15 cellular contexts compared by ENCODE assay signal in the genomic region with DNA sequence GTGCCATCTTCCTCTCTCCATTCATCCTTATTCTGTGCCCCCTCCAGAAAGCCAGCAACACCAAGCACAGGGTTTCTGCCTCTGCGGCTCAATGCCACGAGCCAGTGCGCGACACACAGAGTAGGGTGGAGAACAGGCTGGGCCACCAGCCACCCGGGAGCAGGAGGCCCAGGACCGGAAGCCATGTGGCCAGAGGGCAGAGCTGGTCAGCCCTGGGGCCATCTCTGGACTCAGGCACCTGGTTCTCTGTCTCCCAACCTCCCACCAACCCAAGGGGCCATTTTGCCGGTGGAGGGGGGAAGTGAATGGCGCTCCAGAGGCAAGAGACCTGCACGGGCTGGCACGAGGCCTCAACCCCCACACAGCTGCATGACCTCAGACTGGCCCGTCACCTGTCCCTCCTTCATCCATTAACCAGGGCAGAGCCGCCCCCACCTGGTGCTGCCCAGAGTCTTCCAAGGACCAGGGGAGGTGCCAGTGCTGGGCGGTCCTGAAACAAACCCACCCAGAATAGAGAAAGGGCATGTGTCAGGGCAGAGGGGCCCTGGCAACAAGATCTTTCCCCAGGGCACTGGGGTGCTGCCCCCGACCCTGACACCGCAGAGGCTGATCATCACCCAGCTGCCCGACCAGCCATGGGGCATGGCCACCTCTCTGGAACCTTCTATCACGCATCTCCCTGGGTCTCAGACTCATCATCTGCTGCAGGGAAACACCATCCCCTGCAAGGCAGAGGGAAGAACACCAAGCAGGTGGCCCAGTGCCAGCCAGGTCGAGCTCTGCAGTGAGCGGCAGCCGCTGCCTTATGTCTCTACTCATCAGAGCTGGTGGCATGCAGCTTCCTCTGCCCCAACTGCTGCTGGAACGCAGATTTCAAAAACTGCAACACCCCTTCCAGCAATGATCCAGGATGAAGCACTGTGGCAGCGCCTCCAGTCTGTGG. TPM values are rescaled to one million over a fixed set of nuclear protein-coding genes. Genes with fewer than 3 reads are reported as not detected.
DNase-seq lines count a peak whose midpoint lies in the region; ATAC-seq, FAIRE-seq and TF ChIP-seq lines count a peak whose summit lies in the region.
"Had no signal": no experiment of that assay in that cellular context is flagged by ENCODE, and none has a peak within 500 bp of the region (broad histone marks: within the 10 kb centered on the region; RNA-seq: fewer than 3 reads in every experiment).

No MANE protein-coding gene starts in this region.

- H3K27ac ChIP-seq in liver (ENCODE audit: low read depth in 1 of 2, low read length in 2 of 2) (peak overlapping the region; percentile 79 to 82), vagina (peak overlapping the region; percentile 40)
- H3K27ac ChIP-seq: brain microvascular endothelial cell, testis had no signal

- H3K9me3 ChIP-seq in adipocyte (ENCODE audit: control insufficient read depth, low read length) (no peaks in the 10 kb centered on the region), liver (ENCODE audit: control insufficient read depth in 4 of 4, low read length in 3 of 4) (no peaks in the 10 kb centered on the region), vagina (no peaks in the 10 kb centered on the region)
- H3K9me3 ChIP-seq: testis had no signal

- no peak for TF ChIP-seq CTCF in liver (IDR thresholded peaks at IDR 0.05; ENCODE audit: low read depth, low read length, missing input control)
- TF ChIP-seq CTCF in vagina (IDR thresholded peaks at IDR 0.05): no peak
- TF ChIP-seq CTCF in foreskin fibroblast (IDR thresholded peaks at IDR 0.05; ENCODE audit: low read depth, low read length): no peak

- H3K27me3 ChIP-seq in adipocyte (replicated peaks; ENCODE audit: control insufficient read depth, insufficient read depth, low read length) (no peaks in the 10 kb centered on the region), liver (ENCODE audit: control insufficient read depth in 4 of 4, insufficient read depth in 4 of 4, low read length in 3 of 4) (no peaks in the 10 kb centered on the region), vagina (no peaks in the 10 kb centered on the region)
- H3K27me3 ChIP-seq: brain microvascular endothelial cell, testis had no signal

- peak overlapping the region; percentile 57 for H3K4me3 ChIP-seq in adipocyte (ENCODE audit: low read length)
- no peak overlapping the region for H3K4me3 ChIP-seq in liver (ENCODE audit: low read depth in 1 of 3, low read length in 3 of 3)
- peak overlapping the region in 1 of 2 donors; percentile 43 for H3K4me3 ChIP-seq in vagina
- no peak overlapping the region for H3K4me3 ChIP-seq in foreskin fibroblast (ENCODE audit: low read depth in 1 of 2, low read length in 2 of 2)
- H3K4me3 ChIP-seq: testis had no signal

- H3K4me1 ChIP-seq in adipocyte (ENCODE audit: control insufficient read depth, insufficient read depth, low read length) (peaks cover 18% of the 10 kb centered on the region), liver (ENCODE audit: control insufficient read depth in 4 of 4, insufficient read depth in 4 of 4, low read length in 3 of 4) (peaks cover 27 to 57% (median 49%) of the 10 kb centered on the region in 4 donors), vagina (peaks cover 21% of the 10 kb centered on the region)
- H3K4me1 ChIP-seq: testis had no signal

- TF ChIP-seq POLR2A in vagina (IDR thresholded peaks at IDR 0.05): no peak
- no peak for TF ChIP-seq POLR2A in GM12892 (IDR thresholded peaks at IDR 0.05; ENCODE audit: low read depth, low read length)

- no peak for FAIRE-seq in GM12892 (lab: Jason Lieb, UNC)

- intact Hi-C loops in Right ventricle myocardium inferior (cut with DNase I) (no loop called here), left cardiac atrium (cut with DNase I) (no loop called here), vagina (cut with DNase I) (no loop called here)

- H3K36me3 ChIP-seq in adipocyte (ENCODE audit: control insufficient read depth, insufficient read depth, low read length, severe bottlenecking): no peaks in the 10 kb centered on the region
- no peaks in the 10 kb centered on the region for H3K36me3 ChIP-seq in liver (ENCODE audit: control insufficient read depth in 4 of 4, insufficient read depth in 3 of 4, low read depth in 1 of 4, low read length in 3 of 4)
- no peaks in the 10 kb centered on the region for H3K36me3 ChIP-seq in vagina
- H3K36me3 ChIP-seq: brain microvascular endothelial cell had no signal

- WGBS in liver: 54% methylated on average over 22 of the region's 22 CpGs

- DNase-seq in Right ventricle myocardium inferior (ENCODE audit: missing footprints): peak; percentile 65
- DNase-seq in left cardiac atrium: no peak
- DNase-seq in adipocyte (ENCODE audit: low read depth): no peak
- no peak for DNase-seq in vagina (ENCODE audit: extremely low spot score in 2 of 2)
- no peak for DNase-seq in foreskin fibroblast
- no peak for DNase-seq in GM12892 (ENCODE audit: insufficient read length)
- DNase-seq: activated CD8-positive, alpha-beta memory T cell treated with anti-CD3 and anti-CD28 coated beads, Interleukin-2, amount 50 U/mL, for 48 hours; brain microvascular endothelial cell; GF-D8; NCI-H524 treated with DMSO at 0.1 percent for 48 hours; stimulated activated CD4-positive, alpha-beta T cell treated with anti-CD3 and anti-CD28 coated beads, Interleukin-4, amount 100 ng/mL, for 4 hours; T-helper 2 cell; testis had no signal

- peak in 1 of 2 donors; percentile 17 for TF ChIP-seq RAD21 in liver (IDR thresholded peaks at IDR 0.05)

- H3K9ac ChIP-seq in adipocyte (ENCODE audit: low read length): peak overlapping the region; percentile 37
- H3K9ac ChIP-seq in liver (ENCODE audit: low read depth in 1 of 2, low read length in 2 of 2): peak overlapping the region; percentile 50 to 81

- ATAC-seq in Right ventricle myocardium inferior (no peak), left cardiac atrium (no peak), GM19395 (IDR thresholded peaks at IDR 0.05; ENCODE audit: unreplicated experiment) (no peak)

TF ChIP-seq in liver, 16 proteins besides CTCF, POLR2A, EP300 and RAD21:
- no peak for TF ChIP-seq TAF1 (conservative IDR thresholded peaks at IDR 0.05)
- peak in 1 of 2 donors; percentile 7 for TF ChIP-seq HNF4A (conservative IDR thresholded peaks at IDR 0.05)
- no peak for TF ChIP-seq ATF3 (IDR thresholded peaks at IDR 0.05)
- TF ChIP-seq HNF4G (IDR thresholded peaks at IDR 0.05): no peak
- no peak for TF ChIP-seq SP1 (IDR thresholded peaks at IDR 0.05)
- TF ChIP-seq EGR1 (IDR thresholded peaks at IDR 0.05; ENCODE audit: low read depth in 2 of 2): no peak
- peak in 1 of 2 donors; percentile 8 for TF ChIP-seq GABPA (IDR thresholded peaks at IDR 0.05 in 1 of 2, conservative IDR thresholded peaks at IDR 0.05 in 1 of 2)
- no peak for TF ChIP-seq NR2F2 (IDR thresholded peaks at IDR 0.05)
- TF ChIP-seq JUND (IDR thresholded peaks at IDR 0.05): no peak
- no peak for TF ChIP-seq RXRA (IDR thresholded peaks at IDR 0.05)
TF ChIP-seq in liver: peak in this region for 2.

RNA-seq across cellular contexts. Expression of gene VAV2, which starts 11.9 kb away (rescaled TPM):
- 7.6 TPM for total RNA-seq in Right ventricle myocardium inferior
- total RNA-seq in left cardiac atrium: 1 to 10 TPM; 8.3 to 9.6 TPM
- 10 to 100 TPM; 12.6 to 26.4 TPM for total RNA-seq in liver
- polyA plus RNA-seq in liver: 10 to 100 TPM in 1 of 2 donors, 1 to 10 TPM in 1; 4.9 to 21.4 TPM
- 8.3 TPM for total RNA-seq in vagina
- polyA plus RNA-seq in GM12892 (2012; ENCODE audit: missing spikeins): 22.2 TPM

RNA-seq across cellular contexts. Expression of gene BRD3OS, which starts 45.1 kb away (rescaled TPM):
- 6.2 TPM for total RNA-seq in Right ventricle myocardium inferior
- 1 to 10 TPM; 7.0 to 7.9 TPM for total RNA-seq in left cardiac atrium
- total RNA-seq in liver: 1 to 10 TPM; 2.6 to 3.2 TPM
- polyA plus RNA-seq in liver: 1 to 10 TPM; 2.1 to 5.1 TPM
- 13.0 TPM for total RNA-seq in vagina
- 5.7 TPM for polyA plus RNA-seq in GM12892 (2012; ENCODE audit: missing spikeins)
